ENCODE assay signal across 19 cellular contexts in the genomic region with DNA sequence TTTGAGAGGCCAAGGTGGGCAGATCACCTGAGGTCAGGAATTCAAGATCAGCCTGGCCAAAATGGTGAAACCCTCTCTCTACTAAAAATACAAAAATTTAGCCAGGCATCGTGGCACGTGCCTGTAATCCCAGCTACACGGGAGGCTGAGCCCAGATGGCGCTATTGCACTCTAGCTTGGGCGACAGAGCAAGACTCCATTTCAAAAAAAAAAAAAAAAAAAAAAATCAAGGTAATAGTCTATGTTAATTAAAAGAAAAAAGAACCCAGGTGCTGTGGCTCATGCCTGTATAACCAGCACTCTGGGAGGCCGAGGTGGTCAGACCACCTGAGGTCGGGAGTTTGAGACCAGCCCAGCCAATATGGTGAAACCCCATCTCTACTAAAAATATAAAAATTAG. TPM values are rescaled to one million over a fixed set of nuclear protein-coding genes. Genes with fewer than 3 reads are reported as not detected.
DNase-seq lines count a peak whose midpoint lies in the region; ATAC-seq and TF ChIP-seq lines count a peak whose summit lies in the region.
"Not testable (repeated sequence)": the region's sequence is repeated elsewhere in the genome, so short reads cannot be mapped to it uniquely, and the experiment has no call there.
"Had no signal": no experiment of that assay in that cellular context is flagged by ENCODE, and none has a peak within 500 bp of the region (broad histone marks: within the 10 kb centered on the region; RNA-seq: fewer than 3 reads in every experiment).

No MANE protein-coding gene starts in this region.

- not testable (repeated sequence) for DNase-seq in CD14-positive monocyte (ENCODE audit: low spot score); GM13977 (ENCODE audit: low spot score); OCI-LY7 (ENCODE audit: low spot score)
- DNase-seq in MG63 = peak; percentile 15
- peak; percentile 25 for DNase-seq in activated CD8-positive, alpha-beta T cell treated with anti-CD3 and anti-CD28 coated beads for 36 hours
- peak; percentile 40 for DNase-seq in endothelial cell (ENCODE audit: low spot score)
- peak; percentile 47 for DNase-seq in left kidney (ENCODE audit: low read depth, low spot score)
- peak; percentile 40 for DNase-seq in stimulated activated CD4-positive, alpha-beta T cell treated with anti-CD3 and anti-CD28 coated beads, Interleukin-15, amount 100 ng/mL, for 24 hours

- not testable (repeated sequence) for BruUV-seq in OCI-LY7 (replicated peaks; lab: Mats Ljungman, UMichigan)

- H3K4me3 ChIP-seq in MG63; OCI-LY7 (ENCODE audit: low read depth, low read length, poor library complexity, severe bottlenecking): not testable (repeated sequence)

- intact Hi-C loops in CD14-positive monocyte (cut with micrococcal nuclease); OCI-LY7 (cut with micrococcal nuclease; ENCODE audit: unreplicated experiment); activated CD8-positive, alpha-beta T cell treated with anti-CD3 and anti-CD28 coated beads for 36 hours (cut with micrococcal nuclease): not testable (repeated sequence)

- TF ChIP-seq CTCF in CD14-positive monocyte (IDR thresholded peaks at IDR 0.05) (peak; percentile 15), GM13977 (IDR thresholded peaks at IDR 0.05; ENCODE audit: extremely low read depth, insufficient read depth, missing control alignments) (peak; percentile 5), OCI-LY7 (conservative IDR thresholded peaks at IDR 0.05; ENCODE audit: low read length) (peak; percentile 37; the same call in 1 of the 2 replicates), endothelial cell (IDR thresholded peaks at IDR 0.05; ENCODE audit: unreplicated experiment) (peak; percentile 29)
- not testable (repeated sequence) for TF ChIP-seq CTCF in activated CD8-positive, alpha-beta T cell treated with anti-CD3 and anti-CD28 coated beads for 36 hours (IDR thresholded peaks at IDR 0.05)

- ATAC-seq in activated CD8-positive, alpha-beta T cell treated with anti-CD3 and anti-CD28 coated beads for 36 hours = not testable (repeated sequence)

- H3K9me3 Mint-ChIP-seq in CD14-positive monocyte; activated CD8-positive, alpha-beta T cell treated with anti-CD3 and anti-CD28 coated beads for 36 hours; endothelial cell (ENCODE audit: unreplicated experiment): not testable (repeated sequence)

- not testable (repeated sequence) for H3K27me3 ChIP-seq in MG63

- POLR2A ChIA-PET in OCI-LY7 (lab: Charles Lee) = interaction anchor here (0.6 to 0.7 kb wide), 2 partner anchors 220 to 624 kb away, joined by 3 to 9 read pairs; no protein-coding TSS in a partner anchor
- POLR2A ChIA-PET in activated CD8-positive, alpha-beta T cell treated with anti-CD3 and anti-CD28 coated beads for 36 hours (lab: Charles Lee) = not testable (repeated sequence)

- not testable (repeated sequence) for H2AFZ ChIP-seq in OCI-LY7 (ENCODE audit: low read length)

- not testable (repeated sequence) for H3K9me2 ChIP-seq in OCI-LY7 (ENCODE audit: insufficient read depth, low read length)

- H3K9me3 ChIP-seq in MG63; OCI-LY7 (ENCODE audit: low read length): not testable (repeated sequence)

- not testable (repeated sequence) for H3K36me3 ChIP-seq in MG63; OCI-LY7 (ENCODE audit: insufficient read depth, low read length)

- H3K27me3 Mint-ChIP-seq in CD14-positive monocyte (ENCODE audit: low read depth in 3 of 3); activated CD8-positive, alpha-beta T cell treated with anti-CD3 and anti-CD28 coated beads for 36 hours; endothelial cell (ENCODE audit: unreplicated experiment): not testable (repeated sequence)

- H3K27ac ChIP-seq in OCI-LY7 (ENCODE audit: low read depth, low read length, poor library complexity, severe bottlenecking) = not testable (repeated sequence)

- CTCF ChIA-PET in OCI-LY7 (lab: Charles Lee; ENCODE audit: unreplicated experiment); activated CD8-positive, alpha-beta T cell treated with anti-CD3 and anti-CD28 coated beads for 36 hours (lab: Charles Lee): not testable (repeated sequence)

- not testable (repeated sequence) for H3K4me2 ChIP-seq in OCI-LY7 (ENCODE audit: low read length)

- not testable (repeated sequence) for H3K4me1 ChIP-seq in OCI-LY7 (ENCODE audit: insufficient read depth, low read length, poor library complexity, severe bottlenecking)

- H3K27ac Mint-ChIP-seq in CD14-positive monocyte; activated CD8-positive, alpha-beta T cell treated with anti-CD3 and anti-CD28 coated beads for 36 hours; endothelial cell (ENCODE audit: unreplicated experiment): not testable (repeated sequence)

- not testable (repeated sequence) for H3K79me2 ChIP-seq in OCI-LY7 (ENCODE audit: insufficient read depth, low read depth, low read length)

- H4K20me1 ChIP-seq in OCI-LY7 (ENCODE audit: insufficient read depth, low read length) = not testable (repeated sequence)

- not testable (repeated sequence) for H3K4me1 Mint-ChIP-seq in CD14-positive monocyte; activated CD8-positive, alpha-beta T cell treated with anti-CD3 and anti-CD28 coated beads for 36 hours (ENCODE audit: low read depth); endothelial cell (ENCODE audit: unreplicated experiment)

- not testable (repeated sequence) for H3K36me3 Mint-ChIP-seq in CD14-positive monocyte; activated CD8-positive, alpha-beta T cell treated with anti-CD3 and anti-CD28 coated beads for 36 hours (ENCODE audit: low read depth); endothelial cell (ENCODE audit: low read depth, unreplicated experiment)

- in situ Hi-C loops in GM13977 (cut with MboI; ENCODE audit: low pct_unique_long_range_greater_than_20kb, low sequenced_read_pairs, unreplicated experiment) = not testable (repeated sequence)

- not testable (repeated sequence) for H3K4me3 Mint-ChIP-seq in CD14-positive monocyte; activated CD8-positive, alpha-beta T cell treated with anti-CD3 and anti-CD28 coated beads for 36 hours; endothelial cell (ENCODE audit: unreplicated experiment)

RNA-seq across cellular contexts. Expression of a gene that starts 5.0 kb away (rescaled TPM):
- not detected for polyA plus RNA-seq in CD14-positive monocyte
- total RNA-seq in MG63 (2014; rRNA removed; shearing (Covaris generic); ENCODE audit: low replicate concordance) = not detected in 2 replicates
- not detected in 2 replicates for total RNA-seq in OCI-LY7 (2014; rRNA removed; shearing (Covaris generic))
- total RNA-seq in OCI-LY7 (2022) (not detected in 2 replicates), endothelial cell (ENCODE audit: unreplicated experiment) (not detected)
- not detected for total RNA-seq in activated CD8-positive, alpha-beta T cell treated with anti-CD3 and anti-CD28 coated beads for 36 hours
- total RNA-seq: activated T-helper 17 cell treated with anti-CD3 and anti-CD28 coated beads, Interleukin-2, amount 50 U/mL, for 72 hours; aorta; dorsolateral prefrontal cortex; G401; left ventricle myocardium inferior; natural killer cell; ovary; right atrium auricular region; Right ventricle myocardium inferior; spleen; temporal lobe had no signal
- polyA plus RNA-seq: aorta, ovary, spleen had no signal

RNA-seq across cellular contexts. Expression of a gene that starts 12.6 kb away (rescaled TPM):
- polyA plus RNA-seq in CD14-positive monocyte = not detected
- total RNA-seq in MG63 (2014; rRNA removed; shearing (Covaris generic); ENCODE audit: low replicate concordance) = not detected in 2 replicates
- total RNA-seq in OCI-LY7 (2014; rRNA removed; shearing (Covaris generic)) = not detected in 2 replicates
- not detected in 2 replicates for total RNA-seq in OCI-LY7 (2022)
- not detected for total RNA-seq in activated CD8-positive, alpha-beta T cell treated with anti-CD3 and anti-CD28 coated beads for 36 hours
- not detected for total RNA-seq in endothelial cell (ENCODE audit: unreplicated experiment)
- total RNA-seq: activated T-helper 17 cell treated with anti-CD3 and anti-CD28 coated beads, Interleukin-2, amount 50 U/mL, for 72 hours; aorta; dorsolateral prefrontal cortex; G401; left ventricle myocardium inferior; natural killer cell; ovary; right atrium auricular region; Right ventricle myocardium inferior; spleen; temporal lobe had no signal
- polyA plus RNA-seq: aorta, ovary, spleen had no signal

RNA-seq across cellular contexts. Expression of a gene that starts 16.1 kb away (rescaled TPM):
- polyA plus RNA-seq in CD14-positive monocyte = not detected
- total RNA-seq in MG63 (2014; rRNA removed; shearing (Covaris generic); ENCODE audit: low replicate concordance) = not detected in 2 replicates
- total RNA-seq in OCI-LY7 (2014; rRNA removed; shearing (Covaris generic)) = not detected in 2 replicates
- total RNA-seq in OCI-LY7 (2022) (not detected in 2 replicates), endothelial cell (ENCODE audit: unreplicated experiment) (not detected)
- not detected for total RNA-seq in activated CD8-positive, alpha-beta T cell treated with anti-CD3 and anti-CD28 coated beads for 36 hours
- total RNA-seq: activated T-helper 17 cell treated with anti-CD3 and anti-CD28 coated beads, Interleukin-2, amount 50 U/mL, for 72 hours; aorta; dorsolateral prefrontal cortex; G401; left ventricle myocardium inferior; natural killer cell; ovary; right atrium auricular region; Right ventricle myocardium inferior; spleen; temporal lobe had no signal
- polyA plus RNA-seq: aorta, ovary, spleen had no signal

RNA-seq across cellular contexts. Expression of a gene that starts 22.9 kb away (rescaled TPM):
- polyA plus RNA-seq in CD14-positive monocyte = not detected
- 1.2 and 1.6 TPM in 2 replicates for total RNA-seq in MG63 (2014; rRNA removed; shearing (Covaris generic); ENCODE audit: low replicate concordance)
- not detected in 2 replicates for total RNA-seq in OCI-LY7 (2014; rRNA removed; shearing (Covaris generic))
- total RNA-seq in OCI-LY7 (2022) (not detected in 2 replicates), endothelial cell (ENCODE audit: unreplicated experiment) (0.62 TPM)
- not detected for total RNA-seq in activated CD8-positive, alpha-beta T cell treated with anti-CD3 and anti-CD28 coated beads for 36 hours
- total RNA-seq: activated T-helper 17 cell treated with anti-CD3 and anti-CD28 coated beads, Interleukin-2, amount 50 U/mL, for 72 hours; G401; natural killer cell had no signal
